Comparison of ENCODE assay signal across 1 cellular context in genomic region chr19:57280165-57280912, GRCh38.
TF ChIP-seq lines count a peak whose summit lies in the region.

TSS of gene ZNF460 (plus strand) at chr19:57280485. CDS start at chr19:57280807, 322 bp downstream.

TF ChIP-seq in HepG2, 621 proteins besides CTCF, POLR2A, EP300 and RAD21 (continued from another document and continues in another):
- no peak for TF ChIP-seq ZHX1 (CRISPR knock-in tag; IDR thresholded peaks at IDR 0.05; ENCODE audit: low read depth)
- no peak for TF ChIP-seq ZNF207 (IDR thresholded peaks at IDR 0.05; ENCODE audit: borderline replicate concordance)
- no peak for TF ChIP-seq ZNF260 (CRISPR knock-in tag; IDR thresholded peaks at IDR 0.05; ENCODE audit: borderline replicate concordance, low read depth)
- no peak for TF ChIP-seq ZNF800 (CRISPR knock-in tag; IDR thresholded peaks at IDR 0.05)
- TF ChIP-seq ZC3H13 (CRISPR knock-in tag; IDR thresholded peaks at IDR 0.05), result no peak
- peak; percentile 95; the same call in 1 of the 2 replicates for TF ChIP-seq ZFP91 (CRISPR knock-in tag; IDR thresholded peaks at IDR 0.05; ENCODE audit: borderline replicate concordance)
- TF ChIP-seq ZNF615 (CRISPR knock-in tag; IDR thresholded peaks at IDR 0.05; ENCODE audit: borderline replicate concordance), result no peak
- TF ChIP-seq ZKSCAN8 (CRISPR knock-in tag; IDR thresholded peaks at IDR 0.05; ENCODE audit: borderline replicate concordance), result no peak
- peak; percentile 82 for TF ChIP-seq ZSCAN31 (CRISPR knock-in tag; IDR thresholded peaks at IDR 0.05; ENCODE audit: low read depth)
- TF ChIP-seq ZNF512B (CRISPR knock-in tag; IDR thresholded peaks at IDR 0.05; ENCODE audit: borderline replicate concordance), result no peak
- TF ChIP-seq NFYB (CRISPR knock-in tag; IDR thresholded peaks at IDR 0.05), result peak; percentile 86
- TF ChIP-seq ZNF784 (CRISPR knock-in tag; IDR thresholded peaks at IDR 0.05; ENCODE audit: borderline replicate concordance), result no peak
- TF ChIP-seq ZNF746 (CRISPR knock-in tag; IDR thresholded peaks at IDR 0.05), result no peak
- TF ChIP-seq ARNTL (CRISPR knock-in tag; IDR thresholded peaks at IDR 0.05), result no peak; the same call in 1 of the 2 replicates
- TF ChIP-seq ZFP36L1 (CRISPR knock-in tag; IDR thresholded peaks at IDR 0.05), result 0 out of 2 replicates have a peak, but pooled peaks have one; percentile 7
- no peak for TF ChIP-seq ONECUT2 (CRISPR knock-in tag; IDR thresholded peaks at IDR 0.05)
- no peak for TF ChIP-seq DDIT3 (CRISPR knock-in tag; IDR thresholded peaks at IDR 0.05)
- TF ChIP-seq ZNF280D (CRISPR knock-in tag; IDR thresholded peaks at IDR 0.05), result peak; percentile 20; the same call in 1 of the 2 replicates
- peak; percentile 83 for TF ChIP-seq ZHX2 (IDR thresholded peaks at IDR 0.05; ENCODE audit: low read depth)
- TF ChIP-seq ZHX2 (CRISPR knock-in tag; IDR thresholded peaks at IDR 0.05; ENCODE audit: borderline replicate concordance), result no peak; the same call in none of the 2 replicates
- TF ChIP-seq SOX5 (CRISPR knock-in tag; IDR thresholded peaks at IDR 0.05; ENCODE audit: borderline replicate concordance), result no peak
- TF ChIP-seq ZKSCAN1 (IDR thresholded peaks at IDR 0.05; ENCODE audit: low read length), result no peak
- peak; percentile 74; the same call in 1 of the 3 replicates for TF ChIP-seq MXI1 (IDR thresholded peaks at IDR 0.05; ENCODE audit: borderline replicate concordance, low read depth, low read length)
- no peak for TF ChIP-seq ZNF136 (CRISPR knock-in tag; IDR thresholded peaks at IDR 0.05; ENCODE audit: low read depth)
- no peak for TF ChIP-seq SCMH1 (CRISPR knock-in tag; IDR thresholded peaks at IDR 0.05; ENCODE audit: borderline replicate concordance)
- no peak for TF ChIP-seq ZNF567 (CRISPR knock-in tag; IDR thresholded peaks at IDR 0.05; ENCODE audit: borderline replicate concordance)
- peak; percentile 56 for TF ChIP-seq XRCC5 (optimal IDR thresholded peaks at IDR 0.05; ENCODE audit: low read length)
- TF ChIP-seq ZMYM3 (CRISPR knock-in tag; IDR thresholded peaks at IDR 0.05), result no peak
- TF ChIP-seq ADNP (CRISPR knock-in tag; IDR thresholded peaks at IDR 0.05), result no peak
- TF ChIP-seq KDM4B (CRISPR knock-in tag; IDR thresholded peaks at IDR 0.05), result peak; percentile 53; the same call in 1 of the 2 replicates
- no peak for TF ChIP-seq ZBTB33 (CRISPR knock-in tag; IDR thresholded peaks at IDR 0.05)
- TF ChIP-seq PHB2 (IDR thresholded peaks at IDR 0.05; ENCODE audit: partially characterized antibody), result no peak
- no peak for TF ChIP-seq NR2F1 (CRISPR knock-in tag; IDR thresholded peaks at IDR 0.05)
- peak; percentile 73; the same call in 1 of the 2 replicates for TF ChIP-seq ZNF790 (CRISPR knock-in tag; IDR thresholded peaks at IDR 0.05; ENCODE audit: borderline replicate concordance)
